1 cellular context compared by ENCODE assay signal in the genomic region with DNA sequence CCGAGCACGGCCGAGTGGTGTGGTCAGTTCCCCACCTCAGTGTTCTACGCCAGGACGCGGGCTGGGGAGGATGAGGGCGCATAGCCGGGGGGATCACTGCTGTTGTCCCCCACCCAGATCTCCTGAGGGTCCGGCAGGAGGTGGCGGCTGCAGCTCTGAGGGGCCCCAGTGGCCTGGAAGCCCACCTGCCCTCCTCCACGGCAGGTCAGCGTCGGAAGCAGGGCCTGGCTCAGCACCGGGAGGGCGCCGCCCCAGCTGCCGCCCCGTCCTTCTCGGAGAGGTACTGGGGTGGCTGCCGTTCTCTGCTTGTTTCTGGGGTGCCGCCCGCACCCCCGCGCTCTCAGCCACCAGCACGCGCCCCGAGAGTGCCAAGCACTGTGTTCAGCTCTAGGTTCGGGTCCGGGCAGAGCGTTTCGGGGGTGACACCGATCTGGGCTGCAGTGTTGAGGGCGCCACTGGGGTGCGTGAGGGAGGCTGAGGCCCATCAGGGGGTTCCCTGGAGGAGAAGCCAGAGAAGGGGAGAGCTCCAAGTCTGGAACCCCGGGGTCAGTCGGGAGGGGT.
TF ChIP-seq lines count a peak whose summit lies in the region.

No MANE protein-coding gene starts in this region.

TF ChIP-seq in H1, 55 proteins besides CTCF, POLR2A, EP300 and RAD21:
- TF ChIP-seq CBX5 (IDR thresholded peaks at IDR 0.05; ENCODE audit: low read depth, low read length), result no peak
- TF ChIP-seq SUZ12 (IDR thresholded peaks at IDR 0.05; ENCODE audit: low read length), result peak; percentile 75; the same call in 1 of the 2 replicates
- TF ChIP-seq RNF2 (IDR thresholded peaks at IDR 0.05; ENCODE audit: borderline replicate concordance, low read depth, low read length, missing control alignments, poor library complexity, severe bottlenecking), result peak; percentile 41
- TF ChIP-seq CTBP2 (IDR thresholded peaks at IDR 0.05; ENCODE audit: borderline replicate concordance, insufficient read depth, insufficient read length, low read length), result no peak
- TF ChIP-seq EZH2 (IDR thresholded peaks at IDR 0.05; ENCODE audit: low read depth, low read length, severe bottlenecking), result peak; percentile 92
